In genomic region chr17:76726231-76726765, GRCh38 we compare ENCODE assay signal across 8 cellular contexts. TPM values are rescaled to one million over a fixed set of nuclear protein-coding genes. Genes with fewer than 3 reads are reported as not detected.
DNase-seq lines count a peak whose midpoint lies in the region; ATAC-seq lines count a peak whose summit lies in the region.

Gene JMJD6 (minus strand): TSS chr17:76726606. CDS start chr17:76726475, 131 bp downstream.

- ATAC-seq in HG02642 (IDR thresholded peaks at IDR 0.05; ENCODE audit: poor library complexity, unreplicated experiment) = peak; percentile 81

- peak in 3 of 4 experiments; percentile 86 to 91 (median 88) for DNase-seq in activated CD4-positive, CD25-positive, alpha-beta regulatory T cell (lab: John Stamatoyannopoulos, UW)
- no peak for DNase-seq in activated CD4-positive, CD25-positive, alpha-beta regulatory T cell treated with anti-CD3 and anti-CD28 coated beads, Interleukin-2, amount 50 U/mL, for 72 hours
- peak; percentile 97 for DNase-seq in NCI-H1092 treated with DMSO at 0.1 percent for 48 hours (lab: John Stamatoyannopoulos, UW)
- DNase-seq in SK-N-MC (ENCODE audit: low read depth, low spot score) = no peak
- DNase-seq in astrocyte of the hippocampus (ENCODE audit: low read depth, low spot score) = peak; percentile 98
- DNase-seq in hypothalamus (lab: John Stamatoyannopoulos, UW) = peak in 50 of 51 donors; percentile 74 to 98 (median 95)
- DNase-seq in renal cortical epithelial cell (ENCODE audit: low read depth) = peak; percentile 87

- peaks cover 37% of the 10 kb centered on the region for H3K36me3 ChIP-seq in SK-N-MC (ENCODE audit: insufficient read depth, low read length)

- no peaks in the 10 kb centered on the region for H3K9me3 ChIP-seq in SK-N-MC (ENCODE audit: low read depth, low read length)

- H3K9ac ChIP-seq in SK-N-MC (ENCODE audit: insufficient read length) = peak within 1 kb of the TSS; percentile 92

- peak within 1 kb of the TSS; percentile 89 for H3K4me3 ChIP-seq in SK-N-MC

- H3K27ac ChIP-seq in SK-N-MC = peak within 1 kb of the TSS; percentile 74

RNA-seq across cellular contexts. Expression of gene JMJD6, which starts in this region (rescaled TPM):
- total RNA-seq in renal cortical epithelial cell = 18.2 and 18.4 TPM in 2 replicates

Comparison
In these comparisons a context has a peak if more than half of its experiments do, and no peak if none do; other contexts are left out.
1. DNase-seq: peak in activated CD4-positive, CD25-positive, alpha-beta regulatory T cell (3 of 4), NCI-H1092 treated with DMSO at 0.1 percent for 48 hours (single experiment), astrocyte of the hippocampus (single experiment), hypothalamus (50 of 51) and renal cortical epithelial cell (single experiment); none in activated CD4-positive, CD25-positive, alpha-beta regulatory T cell treated with anti-CD3 and anti-CD28 coated beads, Interleukin-2, amount 50 U/mL, for 72 hours (single experiment) and SK-N-MC (single experiment).